Comparison of ENCODE assay signal across 25 cellular contexts in the genomic region with DNA sequence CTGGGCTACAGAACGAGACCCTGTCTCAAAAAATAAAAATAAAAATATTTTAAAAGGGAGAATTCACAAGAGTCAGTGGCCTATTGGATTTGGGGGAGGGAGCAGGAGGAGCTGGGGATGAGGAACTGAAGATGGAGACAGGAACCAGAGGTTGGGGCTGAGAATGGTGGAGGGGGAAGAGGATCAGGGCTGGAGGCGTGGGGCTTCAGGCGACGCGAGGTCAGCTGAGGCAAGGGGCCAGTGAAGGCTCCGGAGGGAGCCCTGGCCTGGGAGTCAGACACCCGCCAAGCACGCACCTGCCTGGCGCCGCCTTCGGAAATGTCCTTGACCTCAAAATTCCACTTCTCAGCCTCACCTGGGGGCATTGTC. TPM values are rescaled to one million over a fixed set of nuclear protein-coding genes. Genes with fewer than 3 reads are reported as not detected.
DNase-seq lines count a peak whose midpoint lies in the region; ATAC-seq, FAIRE-seq and TF ChIP-seq lines count a peak whose summit lies in the region.
"Had no signal": no experiment of that assay in that cellular context is flagged by ENCODE, and none has a peak within 500 bp of the region (broad histone marks: within the 10 kb centered on the region; RNA-seq: fewer than 3 reads in every experiment).

No MANE protein-coding gene starts in this region.

- H3K36me3 ChIP-seq in astrocyte (ENCODE audit: insufficient read depth, low read length) (no peaks in the 10 kb centered on the region), iPS-20b (ENCODE audit: insufficient read depth, low read depth, low read length) (no peaks in the 10 kb centered on the region)
- H3K36me3 ChIP-seq: thoracic aorta had no signal

- no peaks in the 10 kb centered on the region for H3K79me2 ChIP-seq in H9 (ENCODE audit: insufficient read depth, low read length)
- H3K79me2 ChIP-seq in astrocyte (ENCODE audit: insufficient read depth, low read length) = no peaks in the 10 kb centered on the region

- H4K20me1 ChIP-seq in H9 (ENCODE audit: control insufficient read depth, insufficient read depth, insufficient read length) (no peaks in the 10 kb centered on the region), astrocyte (ENCODE audit: insufficient read depth, low read length) (no peaks in the 10 kb centered on the region)

- no peak for FAIRE-seq in astrocyte (lab: Jason Lieb, UNC)
- FAIRE-seq: TTC549 had no signal

- H3K27ac Mint-ChIP-seq in H9 = peak overlapping the region in 1 of 3 experiments; percentile 80; a peak in 1 of 7 replicates
- H3K27ac Mint-ChIP-seq in astrocyte (ENCODE audit: unreplicated experiment) = no peak overlapping the region
- H3K27ac Mint-ChIP-seq: activated naive CD4-positive, alpha-beta T cell treated with anti-CD3 and anti-CD28 coated beads for 36 hours; activated T-cell treated with anti-CD3 and anti-CD28 coated beads, Interleukin-2, amount 50 U/mL, for 24 hours; CD8-positive, alpha-beta T cell had no signal

- H3K9ac ChIP-seq in H9 (ENCODE audit: extremely low read depth, insufficient read length, low read length) (no peak overlapping the region), astrocyte (ENCODE audit: low read length) (no peak overlapping the region), iPS-20b (ENCODE audit: low read depth, low read length) (no peak overlapping the region)

- H3K14ac ChIP-seq in H9 (ENCODE audit: insufficient read depth, low read length) = no peak overlapping the region

- no peak overlapping the region for H3K4ac ChIP-seq in H9 (ENCODE audit: low read depth, low read length)

- no peak overlapping the region for H4K8ac ChIP-seq in H9 (replicated peaks; ENCODE audit: insufficient read length, low read depth, low read length)

- H3T11ph ChIP-seq in H9 (ENCODE audit: low read length) = no peak overlapping the region

- H3K4me1 ChIP-seq in H9 (ENCODE audit: insufficient read depth, low read length) (no peaks in the 10 kb centered on the region; the same call in 1 of the 2 replicates), astrocyte (ENCODE audit: insufficient read depth, low read length) (peaks cover 9% of the 10 kb centered on the region), iPS-20b (ENCODE audit: insufficient read depth, low read length) (no peaks in the 10 kb centered on the region)

- no peaks in the 10 kb centered on the region for H3K79me1 ChIP-seq in H9 (ENCODE audit: insufficient read depth, low read depth, low read length, poor library complexity, severe bottlenecking)

- H3K27ac ChIP-seq in H9 (ENCODE audit: insufficient read length, low read depth, low read length) (no peak overlapping the region), astrocyte (ENCODE audit: low read depth, low read length) (no peak overlapping the region), iPS-20b (ENCODE audit: low read length) (no peak overlapping the region)
- H3K27ac ChIP-seq: thoracic aorta had no signal

- DNase-seq in H9 (no peak), astrocyte (ENCODE audit: low read depth) (no peak), posterior vena cava (ENCODE audit: low spot score) (peak; percentile 57), AG08395 (ENCODE audit: low spot score) (no peak), left lobe of liver (ENCODE audit: low spot score) (no peak)
- DNase-seq: activated CD8-positive, alpha-beta memory T cell treated with anti-CD3 and anti-CD28 coated beads for 24 hours; aorta; CD8-positive, alpha-beta T cell; DMS153; erythroblast; GF-D8; kidney glomerular epithelial cell; NCI-H1105 treated with DMSO at 0.1 percent for 48 hours; NCI-H2081; Right ventricle myocardium superior; stimulated activated naive CD4-positive, alpha-beta T cell; SW 1271 had no signal

- H3K27me3 ChIP-seq in H9 (ENCODE audit: insufficient read depth, low read length) (peaks cover 26% of the 10 kb centered on the region; the same call in 1 of the 2 replicates), astrocyte (ENCODE audit: insufficient read depth, low read length) (peaks cover 29% of the 10 kb centered on the region), iPS-20b (ENCODE audit: insufficient read depth, low read length) (peaks cover 61% of the 10 kb centered on the region)

- no peak overlapping the region for H2BK12ac ChIP-seq in H9 (ENCODE audit: insufficient read length, low read depth, low read length)

- H3K27me3 Mint-ChIP-seq in H9 (ENCODE audit: low read depth) (peaks cover 61% of the 10 kb centered on the region), astrocyte (ENCODE audit: low read depth, unreplicated experiment) (peaks cover 49% of the 10 kb centered on the region)

- H3K4me3 ChIP-seq in astrocyte (ENCODE audit: insufficient read depth, low read depth, low read length) (no peak overlapping the region), iPS-20b (ENCODE audit: low read length) (peak overlapping the region; percentile 66)
- H3K4me3 ChIP-seq: thoracic aorta had no signal

- no peak overlapping the region for H4K5ac ChIP-seq in H9 (ENCODE audit: insufficient read length, low read depth, low read length)

- no peak overlapping the region for H2BK20ac ChIP-seq in H9 (ENCODE audit: low read depth, low read length, poor library complexity, severe bottlenecking)

- H2BK5ac ChIP-seq in H9 (ENCODE audit: insufficient read length, low read length) = no peak overlapping the region

- H3K56ac ChIP-seq in H9 (ENCODE audit: insufficient read length, low read depth, low read length) = no peak overlapping the region

- H3K36me3 Mint-ChIP-seq in H9 (ENCODE audit: insufficient read depth in 1 of 3, low read depth in 3 of 3) = peaks cover 0 to 4% (median 2%) of the 10 kb centered on the region in 3 experiments; a peak in 4 of 7 replicates
- H3K36me3 Mint-ChIP-seq in astrocyte (ENCODE audit: low read depth, unreplicated experiment) = peaks cover 2% of the 10 kb centered on the region
- H3K36me3 Mint-ChIP-seq: CD8-positive, alpha-beta T cell had no signal

- peaks cover 5% of the 10 kb centered on the region for H3K23me2 ChIP-seq in H9 (ENCODE audit: insufficient read length, low read depth, low read length, poor library complexity, severe bottlenecking)

- H3K4me2 ChIP-seq in H9 (ENCODE audit: insufficient read depth, insufficient read length, low read length) (peak overlapping the region; percentile 73), astrocyte (ENCODE audit: low read length) (peak overlapping the region; percentile 68)

- H2BK120ac ChIP-seq in H9 (ENCODE audit: low read depth, low read length, poor library complexity, severe bottlenecking) = no peak overlapping the region

- no peak overlapping the region for H3K18ac ChIP-seq in H9 (ENCODE audit: insufficient read length, low read depth, low read length)

- TF ChIP-seq CTCF in H9 (conservative IDR thresholded peaks at IDR 0.05) (no peak), astrocyte (IDR thresholded peaks at IDR 0.05; ENCODE audit: insufficient read depth, low read depth, low read length) (no peak)

- H2AFZ ChIP-seq in H9 (ENCODE audit: low read length) (no peak overlapping the region), astrocyte (ENCODE audit: low read depth, low read length) (no peak overlapping the region)

- H2AK5ac ChIP-seq in H9 (ENCODE audit: insufficient read length, low read length) = no peak overlapping the region

- no peak overlapping the region for H3K23ac ChIP-seq in H9 (ENCODE audit: insufficient read length, low read depth, low read length)

- no peaks in the 10 kb centered on the region for H3K9me3 ChIP-seq in H9 (ENCODE audit: control insufficient read depth, low read depth, low read length)
- no peaks in the 10 kb centered on the region for H3K9me3 ChIP-seq in astrocyte (ENCODE audit: insufficient read depth, low read depth, low read length)
- H3K9me3 ChIP-seq in iPS-20b (ENCODE audit: insufficient read depth, low read depth, low read length) = no peaks in the 10 kb centered on the region
- H3K9me3 ChIP-seq: thoracic aorta had no signal

- H2BK15ac ChIP-seq in H9 (ENCODE audit: low read depth, low read length) = no peak overlapping the region

- H4K91ac ChIP-seq in H9 (ENCODE audit: insufficient read length, low read depth, low read length) = no peak overlapping the region

- no CpG with 5 or more reads among the region's 11 CpGs for WGBS in H9 (ENCODE audit: extremely low coverage, insufficient read length, low lambda C conversion rate)

- ATAC-seq in left lobe of liver (no peak), HG02678 (IDR thresholded peaks at IDR 0.05; ENCODE audit: unreplicated experiment) (no peak)
- ATAC-seq: CD8-positive, alpha-beta T cell had no signal

- peak overlapping the region; percentile 62 to 85 for H3K4me3 Mint-ChIP-seq in H9
- H3K4me3 Mint-ChIP-seq in astrocyte (ENCODE audit: unreplicated experiment) = no peak overlapping the region
- H3K4me3 Mint-ChIP-seq: activated naive CD4-positive, alpha-beta T cell treated with anti-CD3 and anti-CD28 coated beads for 36 hours; central memory CD8-positive, alpha-beta T cell had no signal

- intact Hi-C loops in posterior vena cava (cut with DNase I) = no loop called here

- H3K4me1 Mint-ChIP-seq in H9 = peaks cover 8 to 13% of the 10 kb centered on the region in 2 experiments
- H3K4me1 Mint-ChIP-seq in astrocyte (ENCODE audit: low read depth, unreplicated experiment) = peaks cover 8% of the 10 kb centered on the region

- H3K9me3 Mint-ChIP-seq in H9 (peaks cover 3 to 4% of the 10 kb centered on the region in 2 experiments; a peak in 4 of 5 replicates), astrocyte (ENCODE audit: unreplicated experiment) (peaks cover 5% of the 10 kb centered on the region)
- H3K9me3 Mint-ChIP-seq: activated naive CD4-positive, alpha-beta T cell treated with anti-CD3 and anti-CD28 coated beads for 36 hours; activated T-cell treated with anti-CD3 and anti-CD28 coated beads, Interleukin-2, amount 50 U/mL, for 24 hours; CD8-positive, alpha-beta T cell; central memory CD8-positive, alpha-beta T cell had no signal

RNA-seq across cellular contexts. Expression of a gene that starts 0.7 kb away (rescaled TPM):
- total RNA-seq in H9 (2021) (0.55 and 0.74 TPM in 2 replicates), astrocyte (not detected in 2 replicates), posterior vena cava (under 1 TPM in 1 of 2 donors, not detected in 1; 0.57 TPM), left lobe of liver (not detected)
- total RNA-seq: activated naive CD4-positive, alpha-beta T cell treated with anti-CD3 and anti-CD28 coated beads for 36 hours; aorta; CD8-positive, alpha-beta T cell; pulmonary artery endothelial cell; thoracic aorta had no signal

RNA-seq across cellular contexts. Expression of a gene that starts 39.3 kb away (rescaled TPM):
- total RNA-seq in H9 (2021) = 5.8 and 7.1 TPM in 2 replicates
- total RNA-seq in astrocyte = 0.22 and 0.43 TPM in 2 replicates
- not detected for total RNA-seq in posterior vena cava
- not detected for total RNA-seq in left lobe of liver
- total RNA-seq: aorta; CD8-positive, alpha-beta T cell; pulmonary artery endothelial cell; Right ventricle myocardium superior; thoracic aorta had no signal
